ENCODE assay signal across 20 cellular contexts in the genomic region with DNA sequence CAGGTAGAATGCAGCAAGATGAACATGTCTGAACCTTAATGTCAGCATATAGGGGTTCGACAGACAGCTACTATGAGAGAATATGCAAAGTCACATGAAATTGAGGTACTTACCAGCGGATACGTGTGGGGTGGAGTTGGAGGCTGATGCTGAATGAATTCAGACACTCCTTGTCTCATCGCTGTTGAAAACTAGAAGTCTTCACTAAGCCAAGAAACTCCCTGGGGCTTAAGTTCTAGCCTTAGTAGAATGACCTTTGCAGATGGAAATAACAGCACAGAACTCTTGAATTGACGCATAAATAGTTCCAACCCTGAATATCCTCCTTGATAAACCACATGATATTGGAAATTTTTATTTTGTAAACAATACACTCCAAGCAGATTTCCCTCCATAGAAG. TPM values are rescaled to one million over a fixed set of nuclear protein-coding genes. Genes with fewer than 3 reads are reported as not detected.
"Had no signal": no experiment of that assay in that cellular context is flagged by ENCODE, and none has a peak within 500 bp of the region (broad histone marks: within the 10 kb centered on the region; RNA-seq: fewer than 3 reads in every experiment).

No MANE protein-coding gene starts in this region.

- DNase-seq: cortex of kidney; effector memory CD8-positive, alpha-beta T cell; erythroblast; esophagus squamous epithelium; heart left ventricle; hippocampal formation; left colon; midbrain; naive thymus-derived CD4-positive, alpha-beta T cell; sigmoid colon; stimulated activated CD4-positive, alpha-beta T cell treated with anti-CD3 and anti-CD28 coated beads, Interleukin-2, amount 100 ng/mL, for 24 hours; stimulated activated CD4-positive, alpha-beta T cell treated with anti-CD3 and anti-CD28 coated beads, Interleukin-4, amount 100 ng/mL, for 4 hours; stimulated activated naive CD8-positive, alpha-beta T cell treated with anti-CD3 and anti-CD28 coated beads, Interleukin-15, Interleukin-2, amounts not matched to agents 100 U/mL and 50 U/mL, for 24 hours; substantia nigra; testis; transverse colon had no signal

- H3K27me3 ChIP-seq: esophagus squamous epithelium, neural progenitor cell, sigmoid colon, testis, transverse colon had no signal

- H3K9ac ChIP-seq: neural progenitor cell, parathyroid adenoma had no signal

- H3K9me3 ChIP-seq: esophagus squamous epithelium, heart left ventricle, sigmoid colon, testis, transverse colon had no signal

- H3K4me2 ChIP-seq: neural progenitor cell had no signal

- H2AFZ ChIP-seq: neural progenitor cell, parathyroid adenoma had no signal

- H3K36me3 ChIP-seq: esophagus squamous epithelium, heart left ventricle, neural progenitor cell, sigmoid colon, transverse colon had no signal

- H3K4me1 ChIP-seq: esophagus squamous epithelium, parathyroid adenoma, transverse colon had no signal

- ATAC-seq: effector memory CD8-positive, alpha-beta T cell; left colon; naive thymus-derived CD4-positive, alpha-beta T cell; stimulated activated memory B cell treated with anti-CD40 and anti-IgM and Interleukin-4, amounts not matched to agents 10 μg/mL and 1 μg/mL and 100 μg/mL, for 72 hours; stimulated activated naive CD8-positive, alpha-beta T cell treated with anti-CD3 and anti-CD28 coated beads, Interleukin-15, Interleukin-2, amounts not matched to agents 100 U/mL and 50 U/mL, for 24 hours had no signal

- H3K4me3 ChIP-seq: esophagus squamous epithelium, heart left ventricle, lung, neural progenitor cell, sigmoid colon, testis, transverse colon had no signal

- H3K27ac ChIP-seq: neural progenitor cell, parathyroid adenoma, sigmoid colon, transverse colon had no signal

RNA-seq across cellular contexts. Expression of gene MYOCD, which starts 32.9 kb away (rescaled TPM):
- total RNA-seq: naive thymus-derived CD4-positive, alpha-beta T cell had no signal
- polyA plus RNA-seq: naive thymus-derived CD4-positive, alpha-beta T cell had no signal
